1 cellular context compared by ENCODE assay signal in the genomic region with DNA sequence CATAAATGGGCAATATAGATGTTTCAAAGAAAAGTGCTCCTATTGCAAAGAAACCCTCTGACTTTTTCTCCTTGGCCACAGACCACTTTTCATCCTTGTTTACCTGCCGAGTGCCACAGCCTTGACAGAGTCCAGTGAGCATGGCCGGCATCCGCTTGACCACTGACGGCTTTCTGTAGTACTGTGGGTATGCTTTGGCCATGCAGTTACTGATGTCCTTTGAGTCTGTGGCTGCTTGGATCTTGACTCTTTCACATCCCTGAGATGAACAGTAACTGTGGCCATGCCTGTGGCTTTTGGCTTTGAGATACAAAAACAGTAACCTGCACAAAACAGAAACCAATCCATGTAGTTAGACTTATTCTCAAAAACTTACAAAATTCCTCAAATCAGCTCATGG.
TF ChIP-seq lines count a peak whose summit lies in the region.

No MANE protein-coding gene starts in this region.

TF ChIP-seq in WTC11, 78 proteins besides CTCF, POLR2A, EP300 and RAD21 (continued from another document):
- no peak for TF ChIP-seq NR3C1 (CRISPR knock-in tag; conservative IDR thresholded peaks at IDR 0.05; ENCODE audit: low read depth)
- TF ChIP-seq OVOL2 (CRISPR knock-in tag; IDR thresholded peaks at IDR 0.05; ENCODE audit: borderline replicate concordance), result no peak
- no peak for TF ChIP-seq ZNF263 (CRISPR knock-in tag; IDR thresholded peaks at IDR 0.05; ENCODE audit: low read depth)
- no peak for TF ChIP-seq ZNF425 (CRISPR knock-in tag; conservative IDR thresholded peaks at IDR 0.05)
- no peak for TF ChIP-seq SMAD4 (CRISPR knock-in tag; IDR thresholded peaks at IDR 0.05)
- TF ChIP-seq MYBL2 (CRISPR knock-in tag; IDR thresholded peaks at IDR 0.05), result no peak
- TF ChIP-seq CREM (CRISPR knock-in tag; IDR thresholded peaks at IDR 0.05), result no peak
- no peak for TF ChIP-seq NFE2L1 (CRISPR knock-in tag; IDR thresholded peaks at IDR 0.05)
- TF ChIP-seq, protein P1, sequence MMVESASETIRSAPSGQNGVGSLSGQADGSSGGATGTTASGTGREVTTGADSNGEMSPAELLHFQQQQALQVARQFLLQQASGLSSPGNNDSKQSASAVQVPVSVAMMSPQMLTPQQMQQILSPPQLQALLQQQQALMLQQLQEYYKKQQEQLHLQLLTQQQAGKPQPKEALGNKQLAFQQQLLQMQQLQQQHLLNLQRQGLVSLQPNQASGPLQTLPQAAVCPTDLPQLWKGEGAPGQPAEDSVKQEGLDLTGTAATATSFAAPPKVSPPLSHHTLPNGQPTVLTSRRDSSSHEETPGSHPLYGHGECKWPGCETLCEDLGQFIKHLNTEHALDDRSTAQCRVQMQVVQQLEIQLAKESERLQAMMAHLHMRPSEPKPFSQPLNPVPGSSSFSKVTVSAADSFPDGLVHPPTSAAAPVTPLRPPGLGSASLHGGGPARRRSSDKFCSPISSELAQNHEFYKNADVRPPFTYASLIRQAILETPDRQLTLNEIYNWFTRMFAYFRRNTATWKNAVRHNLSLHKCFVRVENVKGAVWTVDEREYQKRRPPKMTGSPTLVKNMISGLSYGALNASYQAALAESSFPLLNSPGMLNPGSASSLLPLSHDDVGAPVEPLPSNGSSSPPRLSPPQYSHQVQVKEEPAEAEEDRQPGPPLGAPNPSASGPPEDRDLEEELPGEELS (CRISPR knock-in tag; IDR thresholded peaks at IDR 0.05), result no peak
- TF ChIP-seq MXD4 (CRISPR knock-in tag; IDR thresholded peaks at IDR 0.05; ENCODE audit: borderline replicate concordance), result no peak
- no peak for TF ChIP-seq JUN (CRISPR knock-in tag; IDR thresholded peaks at IDR 0.05)
- no peak for TF ChIP-seq SOX15 (CRISPR knock-in tag; IDR thresholded peaks at IDR 0.05)
- no peak for TF ChIP-seq NR2C2 (CRISPR knock-in tag; IDR thresholded peaks at IDR 0.05)
- TF ChIP-seq, protein P2, sequence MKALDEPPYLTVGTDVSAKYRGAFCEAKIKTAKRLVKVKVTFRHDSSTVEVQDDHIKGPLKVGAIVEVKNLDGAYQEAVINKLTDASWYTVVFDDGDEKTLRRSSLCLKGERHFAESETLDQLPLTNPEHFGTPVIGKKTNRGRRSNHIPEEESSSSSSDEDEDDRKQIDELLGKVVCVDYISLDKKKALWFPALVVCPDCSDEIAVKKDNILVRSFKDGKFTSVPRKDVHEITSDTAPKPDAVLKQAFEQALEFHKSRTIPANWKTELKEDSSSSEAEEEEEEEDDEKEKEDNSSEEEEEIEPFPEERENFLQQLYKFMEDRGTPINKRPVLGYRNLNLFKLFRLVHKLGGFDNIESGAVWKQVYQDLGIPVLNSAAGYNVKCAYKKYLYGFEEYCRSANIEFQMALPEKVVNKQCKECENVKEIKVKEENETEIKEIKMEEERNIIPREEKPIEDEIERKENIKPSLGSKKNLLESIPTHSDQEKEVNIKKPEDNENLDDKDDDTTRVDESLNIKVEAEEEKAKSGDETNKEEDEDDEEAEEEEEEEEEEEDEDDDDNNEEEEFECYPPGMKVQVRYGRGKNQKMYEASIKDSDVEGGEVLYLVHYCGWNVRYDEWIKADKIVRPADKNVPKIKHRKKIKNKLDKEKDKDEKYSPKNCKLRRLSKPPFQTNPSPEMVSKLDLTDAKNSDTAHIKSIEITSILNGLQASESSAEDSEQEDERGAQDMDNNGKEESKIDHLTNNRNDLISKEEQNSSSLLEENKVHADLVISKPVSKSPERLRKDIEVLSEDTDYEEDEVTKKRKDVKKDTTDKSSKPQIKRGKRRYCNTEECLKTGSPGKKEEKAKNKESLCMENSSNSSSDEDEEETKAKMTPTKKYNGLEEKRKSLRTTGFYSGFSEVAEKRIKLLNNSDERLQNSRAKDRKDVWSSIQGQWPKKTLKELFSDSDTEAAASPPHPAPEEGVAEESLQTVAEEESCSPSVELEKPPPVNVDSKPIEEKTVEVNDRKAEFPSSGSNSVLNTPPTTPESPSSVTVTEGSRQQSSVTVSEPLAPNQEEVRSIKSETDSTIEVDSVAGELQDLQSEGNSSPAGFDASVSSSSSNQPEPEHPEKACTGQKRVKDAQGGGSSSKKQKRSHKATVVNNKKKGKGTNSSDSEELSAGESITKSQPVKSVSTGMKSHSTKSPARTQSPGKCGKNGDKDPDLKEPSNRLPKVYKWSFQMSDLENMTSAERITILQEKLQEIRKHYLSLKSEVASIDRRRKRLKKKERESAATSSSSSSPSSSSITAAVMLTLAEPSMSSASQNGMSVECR (CRISPR knock-in tag; IDR thresholded peaks at IDR 0.05; ENCODE audit: borderline replicate concordance), result no peak
